ENCODE assay signal across 26 cellular contexts in the genomic region with DNA sequence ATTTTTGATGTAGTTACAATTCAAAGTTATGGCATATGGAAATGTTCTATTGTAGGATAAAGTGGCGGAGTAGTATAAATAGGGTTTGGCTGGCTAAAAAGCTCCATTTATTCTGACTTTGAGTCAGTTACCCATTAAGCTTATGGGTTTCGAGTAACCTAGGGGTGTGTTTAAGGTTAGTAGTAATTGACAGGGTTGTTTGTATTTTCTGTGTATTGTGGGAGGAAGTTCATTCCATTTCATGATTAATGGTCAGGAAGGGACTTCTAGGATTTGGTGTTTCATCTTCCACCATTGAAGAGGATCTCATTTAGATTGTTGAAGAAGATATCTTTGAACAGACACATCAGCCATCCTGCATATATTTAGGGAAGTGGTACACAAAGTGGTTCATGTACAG.
"Had no signal": no experiment of that assay in that cellular context is flagged by ENCODE, and none has a peak within 500 bp of the region (broad histone marks: within the 10 kb centered on the region; RNA-seq: fewer than 3 reads in every experiment).

No MANE protein-coding gene starts in this region.

- H3K4me3 ChIP-seq: esophagus squamous epithelium, ovary, sigmoid colon, smooth muscle cell, upper lobe of left lung, vagina had no signal

- H3K4me2 ChIP-seq: smooth muscle cell had no signal

- H3K9me3 ChIP-seq: esophagus squamous epithelium, neutrophil, ovary, sigmoid colon, upper lobe of left lung, vagina had no signal

- H3K27ac ChIP-seq: esophagus squamous epithelium, neutrophil, ovary, sigmoid colon, upper lobe of left lung, vagina had no signal

- H3K27me3 ChIP-seq: esophagus squamous epithelium, neutrophil, ovary, sigmoid colon, upper lobe of left lung, vagina had no signal

- DNase-seq: activated CD4-positive, alpha-beta memory T cell treated with anti-CD3 and anti-CD28 coated beads, Interleukin-2, amount 10 ng/mL, durations not matched to agents 7 days and 5 days; activated CD4-positive, alpha-beta T cell treated with anti-CD3 and anti-CD28 coated beads, Interleukin-2, amount 10 ng/mL, durations not matched to agents 24 days and 14 days; activated CD4-positive, CD25-positive, alpha-beta regulatory T cell treated with anti-CD3 and anti-CD28 coated beads, Interleukin-2, amount 50 U/mL, for 72 hours; activated CD8-positive, alpha-beta memory T cell treated with anti-CD3 and anti-CD28 coated beads, Interleukin-2, amount 50 U/mL, for 48 hours; activated gamma-delta T cell treated with Interleukin-2 at 50 U/mL for 16 hours; activated naive CD4-positive, alpha-beta T cell treated with anti-CD3 and anti-CD28 coated beads, Interleukin-2, amount 50 U/mL, for 16 hours; activated T-cell treated with anti-CD3 and anti-CD28 coated beads, Interleukin-2, amount 50 U/mL, for 24 hours; amniotic stem cell; endodermal cell; esophagus squamous epithelium; glutamatergic neuron; left colon; naive B cell; nephron progenitor cell; ovary; sigmoid colon; stimulated activated CD4-positive, alpha-beta T cell treated with anti-CD3 and anti-CD28 coated beads, Interleukin-1b, Interleukin-23, amount 100 ng/mL, for 48 hours; stimulated activated CD4-positive, alpha-beta T cell treated with anti-CD3 and anti-CD28 coated beads, Interleukin-4, amount 100 ng/mL, for 4 hours; stimulated activated CD8-positive, alpha-beta memory T cell treated with anti-CD3 and anti-CD28 coated beads, Interleukin-4, amount 100 ng/mL, for 48 hours; stimulated activated naive CD8-positive, alpha-beta T cell treated with anti-CD3 and anti-CD28 coated beads, Interleukin-15, amount 100 ng/mL, for 72 hours; substantia nigra; T1000; upper lobe of left lung had no signal

- H3K36me3 ChIP-seq: esophagus squamous epithelium, neutrophil, ovary, sigmoid colon, upper lobe of left lung, vagina had no signal
